ENCODE assay signal across 8 cellular contexts in the genomic region with DNA sequence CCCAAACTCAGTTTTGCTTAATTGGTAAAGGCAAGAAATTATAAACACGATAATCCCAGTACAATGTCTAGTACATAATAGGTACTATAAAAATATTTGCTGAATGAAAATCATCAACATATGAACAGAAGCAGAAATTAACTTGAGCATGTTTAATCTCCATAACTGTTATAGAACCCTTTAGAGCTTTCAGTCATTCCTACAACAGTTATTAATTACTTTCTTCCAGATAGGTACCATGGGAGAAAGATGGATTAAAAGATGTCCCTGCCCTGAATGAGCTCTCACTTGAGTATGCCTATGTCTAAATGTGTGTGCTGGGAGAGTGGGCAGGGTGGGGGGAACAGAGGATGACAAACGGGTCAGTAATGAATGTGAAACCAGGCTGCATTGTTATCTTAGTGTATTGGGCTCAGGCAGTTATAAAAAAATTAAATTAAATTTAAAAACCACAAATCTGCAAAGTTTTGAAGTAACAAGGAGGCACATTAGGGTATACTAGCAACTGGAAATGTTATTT. TPM values are rescaled to one million over a fixed set of nuclear protein-coding genes. Genes with fewer than 3 reads are reported as not detected.
DNase-seq lines count a peak whose midpoint lies in the region; TF ChIP-seq lines count a peak whose summit lies in the region.

No MANE protein-coding gene starts in this region.

- peak overlapping the region; percentile 77 for H3K4me3 Mint-ChIP-seq in endothelial cell (ENCODE audit: unreplicated experiment)
- peak overlapping the region; percentile 51 for H3K4me3 Mint-ChIP-seq in progenitor cell of endocrine pancreas (ENCODE audit: low read depth)

- CTCF ChIA-PET in OCI-LY7 (lab: Charles Lee; ENCODE audit: unreplicated experiment) = interaction anchor here (0.6 kb wide), 1 partner anchor 122 kb away, joined by 5 read pairs; no protein-coding TSS in a partner anchor

- H3K27ac Mint-ChIP-seq in endothelial cell (ENCODE audit: unreplicated experiment) (no peak overlapping the region), progenitor cell of endocrine pancreas (no peak overlapping the region)

- no peaks in the 10 kb centered on the region for H3K36me3 ChIP-seq in OCI-LY7 (ENCODE audit: insufficient read depth, low read length)

- TF ChIP-seq CTCF in OCI-LY7 (conservative IDR thresholded peaks at IDR 0.05; ENCODE audit: low read length) (no peak), endothelial cell (IDR thresholded peaks at IDR 0.05; ENCODE audit: unreplicated experiment) (no peak), progenitor cell of endocrine pancreas (IDR thresholded peaks at IDR 0.05; ENCODE audit: unreplicated experiment) (no peak), GM13977 (IDR thresholded peaks at IDR 0.05; ENCODE audit: extremely low read depth, insufficient read depth, missing control alignments) (no peak)

- peaks cover 44% of the 10 kb centered on the region for H3K4me1 ChIP-seq in OCI-LY7 (ENCODE audit: insufficient read depth, low read length, poor library complexity, severe bottlenecking)

- in situ Hi-C loops in GM13977 (cut with MboI; ENCODE audit: low pct_unique_long_range_greater_than_20kb, low sequenced_read_pairs, unreplicated experiment) = no loop called here

- H3K79me2 ChIP-seq in OCI-LY7 (ENCODE audit: insufficient read depth, low read depth, low read length) = peaks cover 68% of the 10 kb centered on the region

- intact Hi-C loops in OCI-LY7 (cut with micrococcal nuclease; ENCODE audit: unreplicated experiment) = loop anchor here (5.0 kb wide), 3 partner anchors 94 to 549 kb away; partner anchors contain the start of gene NRDC

- H3K27ac ChIP-seq in OCI-LY7 (ENCODE audit: low read depth, low read length, poor library complexity, severe bottlenecking) = peak overlapping the region; percentile 82

- H3K4me1 Mint-ChIP-seq in endothelial cell (ENCODE audit: unreplicated experiment) (peaks cover 46% of the 10 kb centered on the region), progenitor cell of endocrine pancreas (ENCODE audit: low read depth) (peaks cover 23% of the 10 kb centered on the region)

- TSS peak; percentile 54 for BruUV-seq in OCI-LY7 (replicated peaks; lab: Mats Ljungman, UMichigan)

- H3K9me2 ChIP-seq in OCI-LY7 (ENCODE audit: insufficient read depth, low read length) = no peaks in the 10 kb centered on the region

- peak overlapping the region; percentile 95 for H3K4me3 ChIP-seq in OCI-LY7 (ENCODE audit: low read depth, low read length, poor library complexity, severe bottlenecking)

- DNase-seq in EL (peak; percentile 47), OCI-LY7 (ENCODE audit: low spot score) (no peak), endothelial cell (ENCODE audit: low spot score) (no peak), progenitor cell of endocrine pancreas (ENCODE audit: low spot score, unreplicated experiment) (no peak), GM13977 (ENCODE audit: low spot score) (no peak), retina (no peak)
- DNase-seq in activated CD8-positive, alpha-beta memory T cell treated with anti-CD3 and anti-CD28 coated beads, Interleukin-2, amount 50 U/mL, for 4 hours = no peak
- DNase-seq in activated CD4-positive, CD25-positive, alpha-beta regulatory T cell (lab: John Stamatoyannopoulos, UW) = no peak

- H2AFZ ChIP-seq in OCI-LY7 (ENCODE audit: low read length) = no peak overlapping the region

- peak overlapping the region; percentile 93 for H3K4me2 ChIP-seq in OCI-LY7 (ENCODE audit: low read length)

- no peaks in the 10 kb centered on the region; the same call in 1 of the 2 replicates for H3K9me3 ChIP-seq in OCI-LY7 (ENCODE audit: low read length)

- H4K20me1 ChIP-seq in OCI-LY7 (ENCODE audit: insufficient read depth, low read length) = peaks cover 18% of the 10 kb centered on the region

- POLR2A ChIA-PET in OCI-LY7 (lab: Charles Lee) = interaction anchor here (0.6 to 2.6 kb wide), 9 partner anchors 12 to 141 kb away, joined by 3 to 19 read pairs (median 3); no protein-coding TSS in a partner anchor

- H3K36me3 Mint-ChIP-seq in endothelial cell (ENCODE audit: low read depth, unreplicated experiment) (peaks cover 17% of the 10 kb centered on the region), progenitor cell of endocrine pancreas (ENCODE audit: insufficient read depth) (no peaks in the 10 kb centered on the region)

- H3K9me3 Mint-ChIP-seq in endothelial cell (ENCODE audit: unreplicated experiment) (no peaks in the 10 kb centered on the region), progenitor cell of endocrine pancreas (ENCODE audit: low read depth) (no peaks in the 10 kb centered on the region)

- H3K27me3 Mint-ChIP-seq in endothelial cell (ENCODE audit: unreplicated experiment) = peaks cover 6% of the 10 kb centered on the region
- H3K27me3 Mint-ChIP-seq in progenitor cell of endocrine pancreas = no peaks in the 10 kb centered on the region

RNA-seq across cellular contexts. Expression of gene EPS15, which starts 2.4 kb away (rescaled TPM):
- 23.8 and 35.5 TPM in 2 replicates for total RNA-seq in OCI-LY7 (2014; rRNA removed; shearing (Covaris generic))
- 73.2 and 79.4 TPM in 2 replicates for total RNA-seq in OCI-LY7 (2022)
- total RNA-seq in endothelial cell (ENCODE audit: unreplicated experiment) = 120 TPM
- total RNA-seq in progenitor cell of endocrine pancreas = 62.7 and 63.8 TPM in 2 replicates
